ENCODE assay signal across 8 cellular contexts in the genomic region with DNA sequence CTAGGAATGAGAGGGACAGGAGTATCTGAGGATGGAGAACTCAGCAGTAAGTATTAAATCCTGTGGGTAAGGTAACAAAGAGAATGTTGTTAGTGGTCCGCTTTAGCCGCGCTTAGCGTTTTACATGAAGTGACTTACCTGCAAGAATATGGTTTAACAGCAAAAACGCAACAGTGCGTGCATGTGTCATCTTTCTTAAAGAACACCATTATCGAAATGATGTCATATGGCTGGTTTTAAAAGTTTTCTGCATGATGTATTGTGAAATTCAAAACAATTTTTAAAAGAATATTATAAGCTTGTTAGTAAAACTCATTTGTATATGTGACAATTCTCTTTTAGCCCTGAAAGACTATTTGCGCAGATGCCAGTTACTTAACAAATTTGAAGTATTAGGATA. TPM values are rescaled to one million over a fixed set of nuclear protein-coding genes. Genes with fewer than 3 reads are reported as not detected.
DNase-seq lines count a peak whose midpoint lies in the region; ATAC-seq and TF ChIP-seq lines count a peak whose summit lies in the region.

No MANE protein-coding gene starts in this region.

- peak overlapping the region; percentile 99 for H3K4me3 Mint-ChIP-seq in natural killer cell

- peak overlapping the region; percentile 80 to 99 (median 96) for H3K4me3 ChIP-seq in BLaER1 treated with 17β-estradiol and CSF1 and Interleukin-3, amounts not matched to agents 10 nM and 100 nM
- no peak overlapping the region for H3K4me3 ChIP-seq in KMS-11 (IDR thresholded peaks at IDR 0.05; ENCODE audit: insufficient read depth, low read depth, low read length)

- H3K27me3 Mint-ChIP-seq in natural killer cell (ENCODE audit: low read depth in 2 of 2) = no peaks in the 10 kb centered on the region

- H3K4me1 ChIP-seq in BLaER1 treated with 17β-estradiol and CSF1 and Interleukin-3, amounts not matched to agents 10 nM and 100 nM = peaks cover 33 to 58% (median 47%) of the 10 kb centered on the region in 10 experiments
- peaks cover 47% of the 10 kb centered on the region for H3K4me1 ChIP-seq in KMS-11 (ENCODE audit: low read depth, poor library complexity, severe bottlenecking)

- peaks cover 30 to 38% of the 10 kb centered on the region in 2 donors for H3K4me1 Mint-ChIP-seq in natural killer cell

- H2AFZ ChIP-seq in KMS-11 (ENCODE audit: low read depth) = no peak overlapping the region

- H3K9me3 Mint-ChIP-seq in natural killer cell = no peaks in the 10 kb centered on the region

- peaks cover 65% of the 10 kb centered on the region for H3K79me2 ChIP-seq in KMS-11 (ENCODE audit: insufficient read depth, low read depth)

- no peaks in the 10 kb centered on the region for H3K36me3 Mint-ChIP-seq in natural killer cell

- peaks cover 45 to 63% (median 56%) of the 10 kb centered on the region in 11 experiments; a peak in 21 of 22 replicates for H4K20me1 ChIP-seq in BLaER1 treated with 17β-estradiol and CSF1 and Interleukin-3, amounts not matched to agents 10 nM and 100 nM
- H4K20me1 ChIP-seq in KMS-11 (ENCODE audit: insufficient read depth) = peaks cover 49% of the 10 kb centered on the region

- TF ChIP-seq CTCF in KMS-11 (conservative IDR thresholded peaks at IDR 0.05; ENCODE audit: low read depth, low read length) (no peak), natural killer cell (IDR thresholded peaks at IDR 0.05) (no peak)

- 0 out of 22 replicates have a peak, but pooled peaks cover 0 to 3% (median 0%) of the 10 kb centered on the region in 11 experiments for H3K9me3 ChIP-seq in BLaER1 treated with 17β-estradiol and CSF1 and Interleukin-3, amounts not matched to agents 10 nM and 100 nM (replicated peaks in 1 of 11)

- H3K9ac ChIP-seq in BLaER1 treated with 17β-estradiol and CSF1 and Interleukin-3, amounts not matched to agents 10 nM and 100 nM = peak overlapping the region; percentile 89 to 99 (median 96); a peak in 21 of 22 replicates
- H3K9ac ChIP-seq in KMS-11 = peak overlapping the region; percentile 96; the same call in 1 of the 2 replicates

- intact Hi-C loops in natural killer cell (cut with micrococcal nuclease) = no loop called here

- H3K27ac Mint-ChIP-seq in natural killer cell = peak overlapping the region; percentile 99 to 100

- peak overlapping the region; percentile 81 to 99 (median 95) for H3K4me2 ChIP-seq in BLaER1 treated with 17β-estradiol and CSF1 and Interleukin-3, amounts not matched to agents 10 nM and 100 nM
- peak overlapping the region; percentile 66 for H3K4me2 ChIP-seq in KMS-11

- DNase-seq in dermis blood vessel endothelial cell (peak; percentile 36), natural killer cell (no peak), NCI-H2081 treated with DMSO at 0.1 percent for 48 hours (lab: John Stamatoyannopoulos, UW) (no peak)

- H3K27me3 ChIP-seq in BLaER1 treated with 17β-estradiol and CSF1 and Interleukin-3, amounts not matched to agents 10 nM and 100 nM = no peaks in the 10 kb centered on the region
- H3K27me3 ChIP-seq in KMS-11 (ENCODE audit: insufficient read depth, low read depth) = no peaks in the 10 kb centered on the region

- peak overlapping the region in 8 of 11 experiments; percentile 87 to 97 (median 95); a peak in 9 of 22 replicates for H3K27ac ChIP-seq in BLaER1 treated with 17β-estradiol and CSF1 and Interleukin-3, amounts not matched to agents 10 nM and 100 nM
- H3K27ac ChIP-seq in KMS-11 = no peak overlapping the region

- ATAC-seq in natural killer cell (no peak), GM19397 (IDR thresholded peaks at IDR 0.05; ENCODE audit: unreplicated experiment) (no peak), GM19463 (IDR thresholded peaks at IDR 0.05; ENCODE audit: unreplicated experiment) (no peak), HG03175 (IDR thresholded peaks at IDR 0.05; ENCODE audit: unreplicated experiment) (no peak)

- peaks cover 19 to 39% (median 20%) of the 10 kb centered on the region in 11 experiments; a peak in 21 of 22 replicates for H3K36me3 ChIP-seq in BLaER1 treated with 17β-estradiol and CSF1 and Interleukin-3, amounts not matched to agents 10 nM and 100 nM
- H3K36me3 ChIP-seq in KMS-11 (ENCODE audit: insufficient read depth) = no peaks in the 10 kb centered on the region; the same call in 1 of the 2 replicates

RNA-seq across cellular contexts. Expression of gene LEMD3, which starts 1.7 kb away (rescaled TPM):
- total RNA-seq in dermis blood vessel endothelial cell (29.9 and 30.1 TPM in 2 replicates), natural killer cell (10 to 100 TPM; 67.3 to 76.2 (median 71.1) TPM)

RNA-seq across cellular contexts. Expression of gene WIF1, which starts 50.0 kb away (rescaled TPM):
- not detected in 2 replicates for total RNA-seq in dermis blood vessel endothelial cell
- total RNA-seq in natural killer cell = not detected
